16 cellular contexts compared by ENCODE assay signal in the genomic region with DNA sequence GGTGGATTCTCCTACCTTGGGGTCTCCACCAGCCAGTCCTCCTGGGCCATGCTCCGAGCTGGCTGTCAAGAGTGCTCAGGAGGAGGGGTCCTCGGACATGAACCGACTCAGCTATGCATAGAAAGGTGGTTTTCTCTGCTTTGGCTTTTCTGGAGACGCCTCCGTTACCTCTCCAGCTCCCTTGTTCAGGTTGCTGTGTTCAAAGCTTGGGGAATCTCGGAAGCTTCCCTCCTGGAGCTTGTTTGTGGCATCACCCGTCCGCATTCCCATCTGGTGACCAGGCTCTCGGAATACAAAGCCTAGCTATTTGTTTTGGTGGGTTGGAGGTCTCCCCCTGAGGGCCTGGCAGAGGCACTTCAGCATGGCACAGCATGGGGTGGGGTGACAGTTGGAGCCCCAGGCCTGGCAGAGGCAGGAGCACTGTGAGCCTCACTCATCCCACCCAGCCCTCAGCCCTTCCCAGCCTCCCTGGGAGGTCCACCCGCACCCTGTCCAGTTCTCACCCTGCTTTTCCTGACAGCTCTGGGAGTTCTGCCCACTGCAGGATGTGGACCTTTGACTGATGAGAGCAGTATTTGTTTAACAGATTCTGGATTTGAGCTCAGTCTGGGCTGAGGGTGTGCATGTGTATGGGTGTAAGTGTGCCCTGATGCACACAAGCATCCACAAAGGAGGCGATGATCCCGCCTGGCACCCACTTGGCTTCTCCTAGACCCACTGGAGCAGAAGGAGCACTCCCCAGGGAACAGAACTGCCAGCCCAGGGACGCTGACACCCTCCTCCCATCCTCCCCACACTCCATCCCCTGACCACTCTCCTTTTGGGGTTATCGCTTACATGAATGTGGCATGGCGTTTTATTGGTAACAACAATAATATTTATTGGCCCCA.
DNase-seq lines count a peak whose midpoint lies in the region; ATAC-seq, FAIRE-seq and TF ChIP-seq lines count a peak whose summit lies in the region.
"Had no signal": no experiment of that assay in that cellular context is flagged by ENCODE, and none has a peak within 500 bp of the region (broad histone marks: within the 10 kb centered on the region; RNA-seq: fewer than 3 reads in every experiment).

No MANE protein-coding gene starts in this region.

- no peak overlapping the region for H3K27ac Mint-ChIP-seq in chondrocyte (ENCODE audit: unreplicated experiment)

- DNase-seq in AG10803 (ENCODE audit: low read depth): peak; percentile 28
- peak; percentile 59 for DNase-seq in chondrocyte (ENCODE audit: low spot score)
- DNase-seq in omental fat pad (ENCODE audit: low spot score): peak; percentile 8
- DNase-seq in smooth muscle cell (lab: John Stamatoyannopoulos, UW; ENCODE audit: unreplicated experiment): no peak
- DNase-seq in NCI-H1092 (lab: John Stamatoyannopoulos, UW): no peak
- no peak for DNase-seq in NCI-H774 (lab: John Stamatoyannopoulos, UW)
- no peak for DNase-seq in GM12892 (ENCODE audit: insufficient read length)
- DNase-seq: activated naive CD4-positive, alpha-beta T cell treated with Interleukin-2 at 50 U/mL for 16 hours; CD4-positive, CD25-positive, alpha-beta regulatory T cell; DND-41; stimulated activated CD4-positive, alpha-beta T cell treated with anti-CD3 and anti-CD28 coated beads, Interleukin-15, amount 100 ng/mL, for 24 hours had no signal

- WGBS in smooth muscle cell (ENCODE audit: low lambda C conversion rate): 87% methylated on average over 15 of the region's 15 CpGs

- peaks cover 33% of the 10 kb centered on the region for H3K4me1 Mint-ChIP-seq in chondrocyte (ENCODE audit: low read depth)
- H3K4me1 Mint-ChIP-seq: CD4-positive, CD25-positive, alpha-beta regulatory T cell had no signal

- no peaks in the 10 kb centered on the region for H3K79me2 ChIP-seq in smooth muscle cell (ENCODE audit: low read depth)
- H3K79me2 ChIP-seq: parathyroid adenoma had no signal

- no peak overlapping the region for H2AFZ ChIP-seq in smooth muscle cell (ENCODE audit: low read depth)
- H2AFZ ChIP-seq: parathyroid adenoma had no signal

- H3K27me3 Mint-ChIP-seq in chondrocyte (ENCODE audit: low read depth): no peaks in the 10 kb centered on the region
- H3K27me3 Mint-ChIP-seq: CD4-positive, CD25-positive, alpha-beta regulatory T cell had no signal

- peaks cover 12% of the 10 kb centered on the region for H3K36me3 Mint-ChIP-seq in chondrocyte (ENCODE audit: low read depth)
- H3K36me3 Mint-ChIP-seq: CD4-positive, CD25-positive, alpha-beta regulatory T cell had no signal

- H3K4me3 ChIP-seq in AG10803 (ENCODE audit: low read length) (no peak overlapping the region), HUES6 (ENCODE audit: low read depth, low read length) (no peak overlapping the region), smooth muscle cell (no peak overlapping the region)
- H3K4me3 ChIP-seq: cardiac muscle cell, gastrocnemius medialis had no signal

- no peak for TF ChIP-seq CTCF in AG10803 (conservative IDR thresholded peaks at IDR 0.05; ENCODE audit: low read length)
- no peak for TF ChIP-seq CTCF in chondrocyte (IDR thresholded peaks at IDR 0.05)
- no peak for TF ChIP-seq CTCF in omental fat pad (IDR thresholded peaks at IDR 0.05)
- TF ChIP-seq CTCF in smooth muscle cell (IDR thresholded peaks at IDR 0.05; ENCODE audit: borderline replicate concordance, insufficient read depth, poor library complexity, severe bottlenecking): no peak

- ATAC-seq in omental fat pad (ENCODE audit: low FRiP score): no peak
- ATAC-seq: gastrocnemius medialis had no signal

- peak overlapping the region; percentile 7 for H3K9ac ChIP-seq in HUES6 (ENCODE audit: low read length)
- H3K9ac ChIP-seq in smooth muscle cell (ENCODE audit: low read depth): no peak overlapping the region
- H3K9ac ChIP-seq: parathyroid adenoma had no signal

- H4K20me1 ChIP-seq in smooth muscle cell (ENCODE audit: low read depth): no peaks in the 10 kb centered on the region

- H3K36me3 ChIP-seq in HUES6 (ENCODE audit: control insufficient read depth, insufficient read depth, low read length): no peaks in the 10 kb centered on the region
- H3K36me3 ChIP-seq in smooth muscle cell (ENCODE audit: low read depth): peaks cover 5% of the 10 kb centered on the region
- H3K36me3 ChIP-seq: cardiac muscle cell, gastrocnemius medialis had no signal

- no peak overlapping the region for H3K4me2 ChIP-seq in smooth muscle cell

- H3K27ac ChIP-seq in HUES6 (ENCODE audit: low read depth, low read length) (no peak overlapping the region), smooth muscle cell (ENCODE audit: low read depth) (no peak overlapping the region)
- H3K27ac ChIP-seq: cardiac muscle cell, gastrocnemius medialis, parathyroid adenoma had no signal

- H3F3A ChIP-seq in smooth muscle cell (ENCODE audit: low read depth): no peaks in the 10 kb centered on the region

- no peak for TF ChIP-seq POLR2A in GM12892 (IDR thresholded peaks at IDR 0.05; ENCODE audit: low read depth, low read length)

- H3K9me3 Mint-ChIP-seq in chondrocyte (ENCODE audit: low read depth): peaks cover 20% of the 10 kb centered on the region

- no peak overlapping the region for H3K4me3 Mint-ChIP-seq in chondrocyte (ENCODE audit: unreplicated experiment)
- H3K4me3 Mint-ChIP-seq: CD4-positive, CD25-positive, alpha-beta regulatory T cell had no signal

- no peaks in the 10 kb centered on the region for H3K27me3 ChIP-seq in HUES6 (ENCODE audit: control insufficient read depth, insufficient read depth, low read length)
- no peaks in the 10 kb centered on the region for H3K27me3 ChIP-seq in smooth muscle cell (ENCODE audit: low read depth)
- H3K27me3 ChIP-seq: cardiac muscle cell, gastrocnemius medialis had no signal

- H3K9me3 ChIP-seq in HUES6 (ENCODE audit: control insufficient read depth, insufficient read depth, low read depth, low read length) (peaks cover 24% of the 10 kb centered on the region), smooth muscle cell (replicated peaks; ENCODE audit: low read depth) (no peaks in the 10 kb centered on the region)

- no peak for FAIRE-seq in GM12892 (lab: Jason Lieb, UNC)
- FAIRE-seq: endometrium had no signal

- H3K4me1 ChIP-seq in HUES6 (ENCODE audit: control insufficient read depth, insufficient read depth, low read length) (peaks cover 18% of the 10 kb centered on the region; the same call in 1 of the 2 replicates), smooth muscle cell (ENCODE audit: low read depth) (peaks cover 11% of the 10 kb centered on the region)
- H3K4me1 ChIP-seq: gastrocnemius medialis, parathyroid adenoma had no signal

Comparison
In these comparisons a context has a peak if more than half of its experiments do, and no peak if none do; other contexts are left out.
1. DNase-seq: peak in AG10803 (single experiment), chondrocyte (single experiment) and omental fat pad (single experiment); none in smooth muscle cell (single experiment), NCI-H1092 (single experiment), NCI-H774 (single experiment) and GM12892 (single experiment).